Comparison of ENCODE assay signal across 8 cellular contexts in genomic region chr15:44726568-44727461, GRCh38. TPM values are rescaled to one million over a fixed set of nuclear protein-coding genes. Genes with fewer than 3 reads are reported as not detected.
DNase-seq lines count a peak whose midpoint lies in the region; ATAC-seq and TF ChIP-seq lines count a peak whose summit lies in the region.

No MANE protein-coding gene starts in this region.

- H3K27ac ChIP-seq in KOPT-K1 (ENCODE audit: low read depth, low read length, poor library complexity, severe bottlenecking) (peak overlapping the region; percentile 96), mesodermal cell (ENCODE audit: low read depth, low read length, severe bottlenecking) (peak overlapping the region; percentile 83), thyroid gland (peak overlapping the region; percentile 92 to 99 (median 93))

- no peaks in the 10 kb centered on the region for H3K9me3 ChIP-seq in KOPT-K1 (ENCODE audit: insufficient read depth, low read length, poor library complexity, severe bottlenecking)
- no peaks in the 10 kb centered on the region for H3K9me3 ChIP-seq in mesodermal cell (ENCODE audit: control insufficient read depth, low read length)
- H3K9me3 ChIP-seq in thyroid gland = no peaks in the 10 kb centered on the region

- peak in 1 of 2 donors; percentile 36 for TF ChIP-seq POLR2A in thyroid gland (IDR thresholded peaks at IDR 0.05)

- H3K27me3 Mint-ChIP-seq in dendritic cell treated with granulocyte-macrophage colony-stimulating factor and Interleukin-4, amounts not matched to agents 40 ng/mL and 50 ng/mL, for 4 days = no peaks in the 10 kb centered on the region

- peaks cover 18% of the 10 kb centered on the region for H3K36me3 Mint-ChIP-seq in dendritic cell treated with granulocyte-macrophage colony-stimulating factor and Interleukin-4, amounts not matched to agents 40 ng/mL and 50 ng/mL, for 4 days (ENCODE audit: low read depth)

- H3K36me3 ChIP-seq in KOPT-K1 (ENCODE audit: insufficient read depth, low read length) (peaks cover 6% of the 10 kb centered on the region; the same call in 1 of the 2 replicates), mesodermal cell (ENCODE audit: control insufficient read depth, insufficient read depth, low read length) (no peaks in the 10 kb centered on the region), thyroid gland (no peaks in the 10 kb centered on the region)

- no peaks in the 10 kb centered on the region for H3K9me3 Mint-ChIP-seq in dendritic cell treated with granulocyte-macrophage colony-stimulating factor and Interleukin-4, amounts not matched to agents 40 ng/mL and 50 ng/mL, for 4 days

- peaks cover 7% of the 10 kb centered on the region for H3K4me1 ChIP-seq in mesodermal cell (ENCODE audit: control insufficient read depth, insufficient read depth, low read length, poor library complexity, severe bottlenecking)
- H3K4me1 ChIP-seq in thyroid gland = peaks cover 6 to 19% of the 10 kb centered on the region in 2 donors

- peak overlapping the region; percentile 70 for H3K4me3 Mint-ChIP-seq in dendritic cell treated with granulocyte-macrophage colony-stimulating factor and Interleukin-4, amounts not matched to agents 40 ng/mL and 50 ng/mL, for 4 days

- intact Hi-C loops in dendritic cell treated with granulocyte-macrophage colony-stimulating factor and Interleukin-4, amounts not matched to agents 40 ng/mL and 50 ng/mL, for 4 days (cut with micrococcal nuclease) = no loop called here
- intact Hi-C loops in thyroid gland (cut with DNase I) = no loop called here

- ATAC-seq in GM21528 (IDR thresholded peaks at IDR 0.05; ENCODE audit: low FRiP score, unreplicated experiment) = peak; percentile 34

- H3K4me3 ChIP-seq in mesodermal cell (ENCODE audit: extremely low read depth, insufficient read depth, low read length, poor library complexity, severe bottlenecking) (no peak overlapping the region), thyroid gland (replicated peaks in 1 of 3) (no peak overlapping the region)

- DNase-seq in ELR (ENCODE audit: low read depth) (peak; percentile 92), thyroid gland (no peak), NCI-H82 treated with DMSO at 0.1 percent for 48 hours (lab: John Stamatoyannopoulos, UW; ENCODE audit: unreplicated experiment) (no peak)
- peak; percentile 58 for DNase-seq in activated CD4-positive, CD25-positive, alpha-beta regulatory T cell treated with anti-CD3 and anti-CD28 coated beads, Interleukin-2, amount 50 U/mL, for 72 hours

- peaks cover 64% of the 10 kb centered on the region for H3K4me1 Mint-ChIP-seq in dendritic cell treated with granulocyte-macrophage colony-stimulating factor and Interleukin-4, amounts not matched to agents 40 ng/mL and 50 ng/mL, for 4 days (ENCODE audit: low read depth)

- no peaks in the 10 kb centered on the region for H3K27me3 ChIP-seq in thyroid gland

- H3K27ac Mint-ChIP-seq in dendritic cell treated with granulocyte-macrophage colony-stimulating factor and Interleukin-4, amounts not matched to agents 40 ng/mL and 50 ng/mL, for 4 days = peak overlapping the region; percentile 98

- no peak for TF ChIP-seq CTCF in thyroid gland (IDR thresholded peaks at IDR 0.05)

- WGBS in mesodermal cell (ENCODE audit: insufficient coverage in 2 of 2), 2 experiments = 36 to 43% methylated on average over 3 to 4 of the region's 5 CpGs
- 45 to 63% methylated on average over 4 to 5 of the region's 5 CpGs for WGBS in thyroid gland, 2 donors

RNA-seq across cellular contexts. Expression of gene TRIM69, which starts 9.5 kb away (rescaled TPM):
- 7.9 TPM for polyA plus RNA-seq in mesodermal cell (2013, experiment 1 of 2)
- 7.2 TPM for polyA plus RNA-seq in mesodermal cell (2013, experiment 2 of 2)
- 10 to 100 TPM; 13.3 to 23.6 (median 15.9) TPM for total RNA-seq in thyroid gland

RNA-seq across cellular contexts. Expression of gene B2M, which starts 15.5 kb away (rescaled TPM):
- 403 TPM for polyA plus RNA-seq in mesodermal cell (2013, experiment 1 of 2)
- 433 TPM for polyA plus RNA-seq in mesodermal cell (2013, experiment 2 of 2)
- 1,000 to 10,000 TPM; 2,538 to 3,855 (median 2,897) TPM for total RNA-seq in thyroid gland

RNA-seq across cellular contexts. Expression of gene PATL2, which starts 15.7 kb away (rescaled TPM):
- polyA plus RNA-seq in mesodermal cell (2013, experiment 1 of 2) = not detected
- polyA plus RNA-seq in mesodermal cell (2013, experiment 2 of 2) = not detected
- total RNA-seq in thyroid gland = 1 to 10 TPM in 3 of 4 donors, under 1 TPM in 1; 0.22 to 3.8 (median 1.7) TPM

Comparison
In these comparisons a context has a peak if more than half of its experiments do, and no peak if none do; other contexts are left out.
1. DNase-seq: peak in ELR (single experiment) and activated CD4-positive, CD25-positive, alpha-beta regulatory T cell treated with anti-CD3 and anti-CD28 coated beads, Interleukin-2, amount 50 U/mL, for 72 hours (single experiment); none in thyroid gland (0 of 2) and NCI-H82 treated with DMSO at 0.1 percent for 48 hours (single experiment).
2. Peak in every context shown above with its lines, with median percentiles within 50 percentile points of each other: H3K27ac ChIP-seq.